Comparison of ENCODE assay signal across 8 cellular contexts in the genomic region with DNA sequence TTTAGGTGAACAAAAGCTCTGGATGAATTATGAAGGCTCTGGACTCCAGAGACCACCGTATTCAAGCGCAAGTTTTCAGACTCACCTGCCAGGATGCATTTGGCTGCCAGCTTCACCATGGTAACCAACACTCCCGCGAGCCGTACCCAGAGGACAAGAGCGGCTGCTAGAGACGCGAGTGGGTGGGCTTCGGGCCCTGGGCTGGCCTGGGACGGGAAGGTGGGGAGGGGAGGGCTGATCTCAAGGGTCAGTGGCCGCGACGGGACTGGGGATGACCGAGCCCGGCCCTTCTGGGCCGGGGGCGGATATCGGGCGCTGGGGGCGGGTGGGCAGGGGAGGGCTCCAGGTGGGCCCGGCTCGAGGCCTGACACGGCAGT. TPM values are rescaled to one million over a fixed set of nuclear protein-coding genes. Genes with fewer than 3 reads are reported as not detected.
DNase-seq lines count a peak whose midpoint lies in the region; ATAC-seq and TF ChIP-seq lines count a peak whose summit lies in the region.

No MANE protein-coding gene starts in this region.

- no peaks in the 10 kb centered on the region for H3K27me3 ChIP-seq in SU-DHL-6 (ENCODE audit: low read length)
- H3K27me3 ChIP-seq in left lung, result no peaks in the 10 kb centered on the region

- H3K9ac ChIP-seq in SU-DHL-6 (ENCODE audit: low read length), result peak overlapping the region; percentile 57

- peak overlapping the region; percentile 60 for H3K4me2 ChIP-seq in SU-DHL-6 (ENCODE audit: low read depth, low read length, poor library complexity, severe bottlenecking)

- ATAC-seq in HG03039 (IDR thresholded peaks at IDR 0.05; ENCODE audit: unreplicated experiment), result peak; percentile 4
- peak; percentile 16 for ATAC-seq in left lung
- no peak for ATAC-seq in HG03159 (IDR thresholded peaks at IDR 0.05; ENCODE audit: unreplicated experiment)

- H3K9me3 ChIP-seq in SU-DHL-6 (ENCODE audit: insufficient read depth, low read length) (no peaks in the 10 kb centered on the region), left lung (no peaks in the 10 kb centered on the region)

- H3K9me2 ChIP-seq in SU-DHL-6 (replicated peaks; ENCODE audit: insufficient read depth, low read length), result no peaks in the 10 kb centered on the region

- no peaks in the 10 kb centered on the region for H3K79me2 ChIP-seq in SU-DHL-6 (ENCODE audit: insufficient read depth, low read length)

- H3K4me1 ChIP-seq in left lung, result peaks cover 5 to 18% of the 10 kb centered on the region in 2 donors

- TF ChIP-seq CTCF in GM10266 (IDR thresholded peaks at IDR 0.05; ENCODE audit: control insufficient read depth, insufficient read depth, low read depth, missing control alignments), result no peak
- no peak for TF ChIP-seq CTCF in SU-DHL-6 (IDR thresholded peaks at IDR 0.05; ENCODE audit: insufficient read depth, low read length, poor library complexity, severe bottlenecking)
- TF ChIP-seq CTCF in cardiac fibroblast (IDR thresholded peaks at IDR 0.05; ENCODE audit: low read depth, low read length), result no peak
- TF ChIP-seq CTCF in left lung (IDR thresholded peaks at IDR 0.05), result no peak

- no peaks in the 10 kb centered on the region for H4K20me1 ChIP-seq in SU-DHL-6 (ENCODE audit: low read depth, low read length)

- H3K27ac ChIP-seq in SU-DHL-6 (ENCODE audit: low read depth, low read length) (no peak overlapping the region), left lung (peak overlapping the region; percentile 48 to 79)

- H3K36me3 ChIP-seq in SU-DHL-6 (ENCODE audit: low read length), result no peaks in the 10 kb centered on the region
- no peaks in the 10 kb centered on the region for H3K36me3 ChIP-seq in left lung

- no peak overlapping the region for H2AFZ ChIP-seq in SU-DHL-6 (ENCODE audit: low read depth, low read length, severe bottlenecking)

- H3K4me3 ChIP-seq in SU-DHL-6 (ENCODE audit: insufficient read depth, low read length, poor library complexity, severe bottlenecking) (peak overlapping the region; percentile 75), cardiac fibroblast (replicated peaks in 1 of 2; ENCODE audit: low read depth in 2 of 2, low read length in 2 of 2) (peak overlapping the region; percentile 87 to 88), left lung (peak overlapping the region; percentile 81 to 100)

- DNase-seq in GM10266 (ENCODE audit: extremely low spot score) (peak; percentile 35), cardiac fibroblast (ENCODE audit: low read depth in 2 of 2) (peak in 1 of 2 donors; percentile 26), left lung (peak in 1 of 2 donors; percentile 55), middle frontal gyrus (ENCODE audit: extremely low spot score, low spot score) (no peak)
- DNase-seq in stimulated activated CD4-positive, alpha-beta T cell treated with anti-CD3 and anti-CD28 coated beads, Interleukin-4, amount 100 ng/mL, for 4 hours, result peak; percentile 19 to 27

- intact Hi-C loops in left lung (cut with DNase I), result no loop called here

- no peaks in the 10 kb centered on the region for H3F3A ChIP-seq in SU-DHL-6 (ENCODE audit: insufficient read depth)

RNA-seq across cellular contexts. Expression of a gene that starts 0.3 kb away (rescaled TPM):
- total RNA-seq in left lung, result 10 to 100 TPM; 24.5 to 28.0 TPM

RNA-seq across cellular contexts. Expression of a gene that starts 41.3 kb away (rescaled TPM):
- under 1 TPM; 0.70 to 0.76 TPM for total RNA-seq in left lung
